ENCODE assay signal across 8 cellular contexts in the genomic region with DNA sequence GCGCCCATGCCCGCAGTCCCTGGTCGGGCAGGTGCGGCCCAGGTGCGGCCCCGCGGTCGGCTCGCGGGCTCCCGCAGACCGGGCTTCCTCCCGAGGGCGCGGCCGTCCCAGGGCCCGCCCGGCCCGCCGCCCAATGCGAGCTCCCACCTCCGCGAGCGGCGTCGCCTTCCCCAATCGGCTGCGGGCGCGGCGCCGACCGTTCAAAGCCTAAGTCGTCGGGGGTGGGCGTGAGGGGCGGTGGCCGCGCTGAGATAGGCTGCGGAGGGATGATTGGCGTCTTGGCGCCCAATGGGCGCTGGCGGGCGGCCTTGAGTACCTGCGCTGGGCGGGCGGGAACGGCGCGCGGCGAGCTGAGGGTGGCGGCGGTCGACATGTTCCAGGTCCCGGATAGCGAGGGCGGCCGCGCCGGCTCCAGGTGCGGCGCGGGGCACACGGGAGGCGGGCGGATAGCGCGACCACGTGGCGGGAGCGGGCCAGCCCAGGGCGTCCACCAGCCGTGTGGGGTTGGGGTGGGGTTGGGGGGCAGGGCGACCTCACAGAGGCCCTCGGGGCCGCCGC. TPM values are rescaled to one million over a fixed set of nuclear protein-coding genes. Genes with fewer than 3 reads are reported as not detected.
DNase-seq lines count a peak whose midpoint lies in the region; ATAC-seq and TF ChIP-seq lines count a peak whose summit lies in the region.

A gene with protein sequence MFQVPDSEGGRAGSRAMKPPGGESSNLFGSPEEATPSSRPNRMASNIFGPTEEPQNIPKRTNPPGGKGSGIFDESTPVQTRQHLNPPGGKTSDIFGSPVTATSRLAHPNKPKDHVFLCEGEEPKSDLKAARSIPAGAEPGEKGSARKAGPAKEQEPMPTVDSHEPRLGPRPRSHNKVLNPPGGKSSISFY (plus strand): TSS at position 338 of the 558 bp plus-strand sequence. CDS start 34 bp downstream, at position 372.

- H3K4me3 ChIP-seq in ACC112 (ENCODE audit: low read depth, low read length), result peak within 1 kb of the TSS; percentile 93
- H3K4me3 ChIP-seq in breast epithelium, result peak within 1 kb of the TSS; percentile 74 to 89 (median 80)
- peak within 1 kb of the TSS; percentile 82 for H3K4me3 ChIP-seq in smooth muscle cell

- no peak for TF ChIP-seq CTCF in VCaP (conservative IDR thresholded peaks at IDR 0.05)
- no peak for TF ChIP-seq CTCF in breast epithelium (IDR thresholded peaks at IDR 0.05)
- TF ChIP-seq CTCF in smooth muscle cell (IDR thresholded peaks at IDR 0.05; ENCODE audit: borderline replicate concordance, insufficient read depth, poor library complexity, severe bottlenecking), result no peak

- under 1% methylated on average over 23 of the region's 79 CpGs for WGBS in smooth muscle cell (ENCODE audit: low lambda C conversion rate)

- H3K79me2 ChIP-seq in ACC112 (ENCODE audit: control insufficient read depth, insufficient read depth, low read length, unreplicated experiment), result peaks cover 45% of the 10 kb centered on the region
- H3K79me2 ChIP-seq in smooth muscle cell (ENCODE audit: low read depth), result peaks cover 48% of the 10 kb centered on the region

- H3K9ac ChIP-seq in smooth muscle cell (ENCODE audit: low read depth), result peak within 1 kb of the TSS; percentile 81

- H3K4me2 ChIP-seq in smooth muscle cell, result peak within 1 kb of the TSS; percentile 92

- no peaks in the 10 kb centered on the region for H3F3A ChIP-seq in smooth muscle cell (ENCODE audit: low read depth)

- H2AFZ ChIP-seq in ACC112 (ENCODE audit: low read length, unreplicated experiment) (no peak within 1 kb of the TSS), smooth muscle cell (ENCODE audit: low read depth) (peak within 1 kb of the TSS; percentile 20)

- intact Hi-C loops in breast epithelium (cut with DNase I; ENCODE audit: low total_unique reads), result no loop called here

- H3K27ac ChIP-seq in ACC112 (ENCODE audit: low read depth, low read length) (peak within 1 kb of the TSS; percentile 28; the same call in 1 of the 2 replicates), VCaP (peak within 1 kb of the TSS; percentile 87), breast epithelium (peak within 1 kb of the TSS; percentile 82 to 86), smooth muscle cell (ENCODE audit: low read depth) (peak within 1 kb of the TSS; percentile 62)

- ATAC-seq in GM18870 (IDR thresholded peaks at IDR 0.05; ENCODE audit: unreplicated experiment), result peak; percentile 79
- ATAC-seq in HG03135 (IDR thresholded peaks at IDR 0.05; ENCODE audit: unreplicated experiment), result peak; percentile 92

- no peaks in the 10 kb centered on the region for H3K9me3 ChIP-seq in breast epithelium
- H3K9me3 ChIP-seq in smooth muscle cell (replicated peaks; ENCODE audit: low read depth), result no peaks in the 10 kb centered on the region

- H4K20me1 ChIP-seq in smooth muscle cell (ENCODE audit: low read depth), result peaks cover 42% of the 10 kb centered on the region

- TF ChIP-seq POLR2A in breast epithelium (IDR thresholded peaks at IDR 0.05), result no peak

- DNase-seq in NCI-H2196 treated with DMSO at 0.1 percent for 48 hours (lab: John Stamatoyannopoulos, UW; ENCODE audit: unreplicated experiment), result peak; percentile 96
- DNase-seq in breast epithelium (ENCODE audit: low spot score in 2 of 2), result peak; percentile 97 to 98
- DNase-seq in iPS-NIHi11 (ENCODE audit: low spot score), result peak; percentile 100
- DNase-seq in smooth muscle cell (lab: John Stamatoyannopoulos, UW; ENCODE audit: unreplicated experiment), result peak; percentile 75

- H3K27me3 ChIP-seq in ACC112 (ENCODE audit: insufficient read depth, low read length) (no peaks in the 10 kb centered on the region), breast epithelium (no peaks in the 10 kb centered on the region), smooth muscle cell (ENCODE audit: low read depth) (no peaks in the 10 kb centered on the region)

- H3K4me1 ChIP-seq in ACC112 (ENCODE audit: control insufficient read depth, insufficient read depth, low read length, unreplicated experiment), result peaks cover 12% of the 10 kb centered on the region
- H3K4me1 ChIP-seq in breast epithelium, result no peaks in the 10 kb centered on the region
- H3K4me1 ChIP-seq in smooth muscle cell (ENCODE audit: low read depth), result peaks cover 13% of the 10 kb centered on the region

- peaks cover 8% of the 10 kb centered on the region; the same call in 1 of the 2 replicates for H3K36me3 ChIP-seq in ACC112 (ENCODE audit: insufficient read depth, low read length)
- no peaks in the 10 kb centered on the region for H3K36me3 ChIP-seq in breast epithelium
- H3K36me3 ChIP-seq in smooth muscle cell (ENCODE audit: low read depth), result no peaks in the 10 kb centered on the region

RNA-seq across cellular contexts. Expression of the gene that starts here (rescaled TPM):
- total RNA-seq in breast epithelium, result 10 to 100 TPM; 19.2 to 44.2 (median 36.0) TPM
- 28.6 and 33.4 TPM in 2 replicates for total RNA-seq in smooth muscle cell
- polyA plus RNA-seq in smooth muscle cell, result 7.2 and 11.2 TPM in 2 replicates

Comparison
In these comparisons a context has a peak if more than half of its experiments do, and no peak if none do; other contexts are left out.
1. Peak in every context shown above with its lines: DNase-seq, ATAC-seq, H3K4me3 ChIP-seq and H3K27ac ChIP-seq.
2. H3K27ac ChIP-seq: peak in every context shown above with its lines; median percentile 87 in VCaP; 84 in breast epithelium; 62 in smooth muscle cell; 28 in ACC112.